Comparison of ENCODE assay signal across 1 cellular context in genomic region chr10:1057106-1057657, GRCh38.
TF ChIP-seq lines count a peak whose summit lies in the region.

No MANE protein-coding gene starts in this region.

TF ChIP-seq in HepG2, 621 proteins besides CTCF, POLR2A, EP300 and RAD21:
- TF ChIP-seq ZBTB20 (CRISPR knock-in tag; IDR thresholded peaks at IDR 0.05; ENCODE audit: borderline replicate concordance, low read depth) (0 out of 2 replicates have a peak, but pooled peaks have one; percentile 4), AHR (CRISPR knock-in tag; IDR thresholded peaks at IDR 0.05) (no peak), ISX (CRISPR knock-in tag; conservative IDR thresholded peaks at IDR 0.05) (no peak), ZSCAN31 (CRISPR knock-in tag; IDR thresholded peaks at IDR 0.05; ENCODE audit: low read depth) (no peak), SRSF4 (IDR thresholded peaks at IDR 0.05; ENCODE audit: low read depth, low read length, poor library complexity, severe bottlenecking) (no peak), EED (CRISPR knock-in tag; IDR thresholded peaks at IDR 0.05) (0 out of 2 replicates have a peak, but pooled peaks have one; percentile 12), ZFP91 (CRISPR knock-in tag; IDR thresholded peaks at IDR 0.05; ENCODE audit: borderline replicate concordance) (peak; percentile 53; the same call in 1 of the 2 replicates), HNRNPH1 (optimal IDR thresholded peaks at IDR 0.05; ENCODE audit: low read depth, low read length) (no peak), ZNF337 (CRISPR knock-in tag; IDR thresholded peaks at IDR 0.05; ENCODE audit: borderline replicate concordance, low read depth) (0 out of 2 replicates have a peak, but pooled peaks have one; percentile 2), BRD4 (CRISPR knock-in tag; IDR thresholded peaks at IDR 0.05) (peak; percentile 6; the same call in 1 of the 2 replicates), ZNF652 (CRISPR knock-in tag; IDR thresholded peaks at IDR 0.05; ENCODE audit: borderline replicate concordance, low read depth) (no peak), ZNF317 (CRISPR knock-in tag; IDR thresholded peaks at IDR 0.05) (peak; percentile 0; the same call in 1 of the 2 replicates), MED13 (CRISPR knock-in tag; IDR thresholded peaks at IDR 0.05) (0 out of 2 replicates have a peak, but pooled peaks have one; percentile 0), ZNF788 (CRISPR knock-in tag; IDR thresholded peaks at IDR 0.05; ENCODE audit: borderline replicate concordance) (0 out of 2 replicates have a peak, but pooled peaks have one; percentile 8), IKZF1 (IDR thresholded peaks at IDR 0.05) (no peak), ATF6 (CRISPR knock-in tag; conservative IDR thresholded peaks at IDR 0.05) (no peak), THAP9 (CRISPR knock-in tag; IDR thresholded peaks at IDR 0.05; ENCODE audit: borderline replicate concordance) (no peak), ZNF780A (CRISPR knock-in tag; IDR thresholded peaks at IDR 0.05) (0 out of 2 replicates have a peak, but pooled peaks have one; percentile 4), ZNF782 (CRISPR knock-in tag; IDR thresholded peaks at IDR 0.05; ENCODE audit: borderline replicate concordance) (0 out of 2 replicates have a peak, but pooled peaks have one; percentile 10), NR2C2 (CRISPR knock-in tag; IDR thresholded peaks at IDR 0.05; ENCODE audit: borderline replicate concordance) (no peak), CHCHD3 (CRISPR knock-in tag; IDR thresholded peaks at IDR 0.05) (0 out of 2 replicates have a peak, but pooled peaks have one; percentile 15)
TF ChIP-seq in HepG2: peak in this region for 11.
